1 cellular context compared by ENCODE assay signal in genomic region chr6:151375833-151376232, GRCh38.
TF ChIP-seq lines count a peak whose summit lies in the region.

No MANE protein-coding gene starts in this region.

TF ChIP-seq in endothelial cell of umbilical vein, 7 proteins besides CTCF, POLR2A, EP300 and RAD21:
- no peak for TF ChIP-seq MYC (IDR thresholded peaks at IDR 0.05; ENCODE audit: low read depth, low read length)
- TF ChIP-seq POLR2AphosphoS5 (IDR thresholded peaks at IDR 0.05; ENCODE audit: insufficient read depth, low read depth, low read length): no peak
- no peak for TF ChIP-seq JUN (IDR thresholded peaks at IDR 0.05; ENCODE audit: borderline replicate concordance, insufficient read depth, insufficient read length, low read depth)
- no peak for TF ChIP-seq MAX (IDR thresholded peaks at IDR 0.05; ENCODE audit: insufficient read depth, insufficient read length)
- TF ChIP-seq FOS (IDR thresholded peaks at IDR 0.05; ENCODE audit: borderline replicate concordance, insufficient read depth, low read length): no peak
- TF ChIP-seq GATA2 (IDR thresholded peaks at IDR 0.05; ENCODE audit: insufficient read depth, insufficient read length, low read depth, low read length): no peak
- TF ChIP-seq EZH2 (IDR thresholded peaks at IDR 0.05; ENCODE audit: borderline replicate concordance, low read depth, low read length, severe bottlenecking): no peak
